ENCODE assay signal across 11 cellular contexts in the genomic region with DNA sequence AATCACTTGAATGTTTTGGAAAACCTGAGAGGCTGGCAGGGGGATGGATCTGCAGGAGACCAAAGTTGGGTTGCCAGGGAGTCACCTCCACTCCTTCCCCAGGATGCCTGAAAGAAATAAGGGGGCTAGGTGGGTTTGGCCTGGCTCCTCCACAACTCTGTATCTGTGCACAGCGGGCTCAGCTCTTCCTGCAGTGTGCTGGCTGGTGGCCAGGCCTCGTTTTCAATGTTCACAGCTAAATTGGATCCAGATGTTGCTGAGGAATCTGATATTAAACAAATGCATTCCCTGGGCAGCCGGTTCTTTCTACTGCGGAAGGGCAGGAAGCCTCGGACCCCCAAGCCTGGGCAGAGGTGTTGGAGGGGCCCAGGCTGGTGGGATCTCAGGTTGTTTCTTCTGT.
DNase-seq lines count a peak whose midpoint lies in the region; ATAC-seq, FAIRE-seq and TF ChIP-seq lines count a peak whose summit lies in the region.
"Had no signal": no experiment of that assay in that cellular context is flagged by ENCODE, and none has a peak within 500 bp of the region (broad histone marks: within the 10 kb centered on the region; RNA-seq: fewer than 3 reads in every experiment).

No MANE protein-coding gene starts in this region.

- no peaks in the 10 kb centered on the region for H3K36me3 ChIP-seq in adipocyte (ENCODE audit: control insufficient read depth, insufficient read depth, low read length, severe bottlenecking)

- intact Hi-C loops in left cardiac atrium (cut with DNase I) = no loop called here

- no peak for TF ChIP-seq POLR2A in H54 (IDR thresholded peaks at IDR 0.05; ENCODE audit: low read depth, low read length)

- no peak overlapping the region for H3K4me3 Mint-ChIP-seq in T-helper 2 cell treated with Interferon-gamma antibody and Interleukin-4, amounts not matched to agents 5 μg/mL and 100 μg/mL, for 36 hours
- H3K4me3 Mint-ChIP-seq: CD14-positive monocyte; naive thymus-derived CD8-positive, alpha-beta T cell had no signal

- H3K9me3 Mint-ChIP-seq in T-helper 2 cell treated with Interferon-gamma antibody and Interleukin-4, amounts not matched to agents 5 μg/mL and 100 μg/mL, for 36 hours = no peaks in the 10 kb centered on the region

- peaks cover 43% of the 10 kb centered on the region for H3K4me1 ChIP-seq in adipocyte (ENCODE audit: control insufficient read depth, insufficient read depth, low read length)

- no peak for ATAC-seq in left cardiac atrium
- ATAC-seq: naive thymus-derived CD8-positive, alpha-beta T cell had no signal

- peaks cover 7% of the 10 kb centered on the region for H3K9me3 ChIP-seq in adipocyte (ENCODE audit: control insufficient read depth, low read length)

- no peak overlapping the region for H3K9ac ChIP-seq in adipocyte (ENCODE audit: low read length)

- no peak overlapping the region for H3K27ac Mint-ChIP-seq in T-helper 2 cell treated with Interferon-gamma antibody and Interleukin-4, amounts not matched to agents 5 μg/mL and 100 μg/mL, for 36 hours

- DNase-seq in EL (peak; percentile 77), adipocyte (ENCODE audit: low read depth) (peak; percentile 98), left cardiac atrium (peak; percentile 54), skeletal muscle cell (ENCODE audit: low read depth) (peak; percentile 56), H54 (ENCODE audit: insufficient read length, low spot score) (no peak), SW480 (ENCODE audit: low spot score) (no peak), activated gamma-delta T cell (lab: John Stamatoyannopoulos, UW) (no peak)
- no peak for DNase-seq in T-helper 2 cell treated with Interferon-gamma antibody and Interleukin-4, amounts not matched to agents 5 μg/mL and 100 μg/mL, for 36 hours (ENCODE audit: low spot score)
- DNase-seq: naive thymus-derived CD8-positive, alpha-beta T cell; NCI-H187 had no signal

- no peaks in the 10 kb centered on the region for H3K27me3 Mint-ChIP-seq in T-helper 2 cell treated with Interferon-gamma antibody and Interleukin-4, amounts not matched to agents 5 μg/mL and 100 μg/mL, for 36 hours (ENCODE audit: low read depth)

- no peaks in the 10 kb centered on the region for H3K4me1 Mint-ChIP-seq in T-helper 2 cell treated with Interferon-gamma antibody and Interleukin-4, amounts not matched to agents 5 μg/mL and 100 μg/mL, for 36 hours (ENCODE audit: low read depth)

- H3K36me3 Mint-ChIP-seq in T-helper 2 cell treated with Interferon-gamma antibody and Interleukin-4, amounts not matched to agents 5 μg/mL and 100 μg/mL, for 36 hours (ENCODE audit: low read depth) = no peaks in the 10 kb centered on the region
- H3K36me3 Mint-ChIP-seq: CD14-positive monocyte; naive thymus-derived CD8-positive, alpha-beta T cell had no signal

- H3K4me3 ChIP-seq in adipocyte (ENCODE audit: low read length) = peak overlapping the region; percentile 2
- no peak overlapping the region for H3K4me3 ChIP-seq in skeletal muscle cell (ENCODE audit: low read depth, low read length)

- no peak for FAIRE-seq in H54 (lab: Jason Lieb, UNC)

- H3K27me3 ChIP-seq in adipocyte (replicated peaks; ENCODE audit: control insufficient read depth, insufficient read depth, low read length) = no peaks in the 10 kb centered on the region

Comparison
In these comparisons a context has a peak if more than half of its experiments do, and no peak if none do; other contexts are left out.
1. DNase-seq: peak in EL (single experiment), adipocyte (single experiment), left cardiac atrium (single experiment) and skeletal muscle cell (single experiment); none in H54 (single experiment), SW480 (single experiment), T-helper 2 cell treated with Interferon-gamma antibody and Interleukin-4, amounts not matched to agents 5 μg/mL and 100 μg/mL, for 36 hours (single experiment) and activated gamma-delta T cell (single experiment).